22 cellular contexts compared by ENCODE assay signal in the genomic region with DNA sequence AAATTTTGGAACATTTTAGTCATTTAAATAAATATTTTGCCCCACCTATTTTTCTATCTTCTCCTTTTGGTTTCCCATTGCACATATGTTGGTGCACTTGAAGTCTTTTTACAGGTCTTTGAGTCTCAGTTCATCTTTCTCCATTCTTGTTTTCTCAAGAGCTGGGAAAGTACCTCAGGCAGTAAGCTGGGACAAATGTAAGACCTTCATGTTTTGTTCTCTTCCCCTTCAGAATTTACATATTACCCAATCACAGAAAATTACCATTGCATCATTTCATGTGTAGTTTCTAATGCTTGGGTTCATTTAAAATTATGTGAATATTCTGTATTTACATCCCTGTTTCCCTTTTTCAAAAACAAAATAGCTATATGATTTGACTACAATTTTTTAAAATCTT.
DNase-seq lines count a peak whose midpoint lies in the region; ATAC-seq and TF ChIP-seq lines count a peak whose summit lies in the region.
"Had no signal": no experiment of that assay in that cellular context is flagged by ENCODE, and none has a peak within 500 bp of the region (broad histone marks: within the 10 kb centered on the region; RNA-seq: fewer than 3 reads in every experiment).

No MANE protein-coding gene starts in this region.

- no peaks in the 10 kb centered on the region for H3K79me2 ChIP-seq in KMS-11 (ENCODE audit: insufficient read depth, low read depth)

- no peaks in the 10 kb centered on the region for H3K36me3 Mint-ChIP-seq in effector memory CD8-positive, alpha-beta T cell (ENCODE audit: insufficient read depth)

- H3K4me1 Mint-ChIP-seq in effector memory CD8-positive, alpha-beta T cell (ENCODE audit: low read depth in 2 of 2) = no peaks in the 10 kb centered on the region

- no peaks in the 10 kb centered on the region for H4K20me1 ChIP-seq in KMS-11 (ENCODE audit: insufficient read depth)

- peaks cover 20% of the 10 kb centered on the region for H3K4me1 ChIP-seq in KMS-11 (ENCODE audit: low read depth, poor library complexity, severe bottlenecking)
- H3K4me1 ChIP-seq: heart left ventricle had no signal

- peak overlapping the region; percentile 25; the same call in 1 of the 2 replicates for H3K4me2 ChIP-seq in KMS-11

- TF ChIP-seq CTCF in GM12864 (IDR thresholded peaks at IDR 0.05; ENCODE audit: low read depth, low read length, missing control alignments) (no peak), KMS-11 (conservative IDR thresholded peaks at IDR 0.05; ENCODE audit: low read depth, low read length) (no peak)

- H3K27ac ChIP-seq in KMS-11 = no peak overlapping the region
- H3K27ac ChIP-seq: C4-2B, heart left ventricle had no signal

- peaks cover 0 to 7% of the 10 kb centered on the region in 2 donors for H3K9me3 Mint-ChIP-seq in effector memory CD8-positive, alpha-beta T cell

- no peak overlapping the region for H3K27ac Mint-ChIP-seq in effector memory CD8-positive, alpha-beta T cell

- H3K4me3 ChIP-seq in GM12864 (ENCODE audit: low read depth, low read length) (no peak overlapping the region), KMS-11 (IDR thresholded peaks at IDR 0.05; ENCODE audit: insufficient read depth, low read depth, low read length) (no peak overlapping the region)
- H3K4me3 ChIP-seq: heart left ventricle, mucosa of descending colon had no signal

- no peaks in the 10 kb centered on the region for H3K27me3 ChIP-seq in KMS-11 (ENCODE audit: insufficient read depth, low read depth)
- H3K27me3 ChIP-seq: heart left ventricle had no signal

- H3K27me3 Mint-ChIP-seq in effector memory CD8-positive, alpha-beta T cell = no peaks in the 10 kb centered on the region

- DNase-seq in GM12864 (ENCODE audit: low read depth) (peak; percentile 4), medulla oblongata (ENCODE audit: extremely low spot score) (no peak), RKO (ENCODE audit: low spot score) (no peak)
- no peak for DNase-seq in effector memory CD8-positive, alpha-beta T cell
- DNase-seq: ACHN; activated naive CD4-positive, alpha-beta T cell treated with anti-CD3 and anti-CD28 coated beads, Interleukin-2, amount 50 U/mL, for 16 hours; activated T-cell treated with anti-CD3 and anti-CD28 coated beads, Interleukin-2, amount 50 U/mL, for 4 hours; heart left ventricle; left ventricle myocardium superior; mucosa of descending colon; NCI-H1930; NCI-H446 treated with DMSO at 0.1 percent for 48 hours; NK-92 treated with Interleukin-12 subunit alpha and Interleukin-12 subunit beta, amount 100 ng/mL, for 24 hours; RPMI8226; stimulated activated CD4-positive, alpha-beta T cell treated with anti-CD3 and anti-CD28 coated beads, Interleukin-12 subunit alpha, Interleukin-12 subunit beta, amount 100 ng/mL, for 4 hours; T1000 had no signal

- no peak overlapping the region for H3K4me3 Mint-ChIP-seq in effector memory CD8-positive, alpha-beta T cell
- H3K4me3 Mint-ChIP-seq: activated T-cell treated with anti-CD3 and anti-CD28 coated beads, Interleukin-2, amount 50 U/mL, for 4 hours had no signal

- H2AFZ ChIP-seq in KMS-11 (ENCODE audit: low read depth) = no peak overlapping the region

- ATAC-seq in GM18873 (IDR thresholded peaks at IDR 0.05; ENCODE audit: low FRiP score, unreplicated experiment) = peak; percentile 84
- peak; percentile 66 for ATAC-seq in HG02610 (IDR thresholded peaks at IDR 0.05; ENCODE audit: unreplicated experiment)
- ATAC-seq in effector memory CD8-positive, alpha-beta T cell (replicated peaks) = no peak
- ATAC-seq in HG03045 (IDR thresholded peaks at IDR 0.05; ENCODE audit: unreplicated experiment) = no peak
- ATAC-seq: activated CD4-positive, CD25-positive, alpha-beta regulatory T cell treated with anti-CD3 and anti-CD28 coated beads, Interleukin-2, amount 50 U/mL, for 24 hours; activated T-cell treated with anti-CD3 and anti-CD28 coated beads, Interleukin-2, amount 50 U/mL, for 4 hours; heart left ventricle; left ventricle myocardium superior; mucosa of descending colon had no signal

- H3K36me3 ChIP-seq in KMS-11 (ENCODE audit: insufficient read depth) = no peaks in the 10 kb centered on the region
- H3K36me3 ChIP-seq: heart left ventricle had no signal

- no peak overlapping the region for H3K9ac ChIP-seq in KMS-11

Comparison
In these comparisons a context has a peak if more than half of its experiments do, and no peak if none do; other contexts are left out.
1. ATAC-seq: peak in GM18873 (single experiment) and HG02610 (single experiment); none in effector memory CD8-positive, alpha-beta T cell (single experiment) and HG03045 (single experiment).